Comparison of ENCODE assay signal across 21 cellular contexts in genomic region chr17:76748657-76749056, GRCh38. TPM values are rescaled to one million over a fixed set of nuclear protein-coding genes. Genes with fewer than 3 reads are reported as not detected.
DNase-seq lines count a peak whose midpoint lies in the region; ATAC-seq, FAIRE-seq and TF ChIP-seq lines count a peak whose summit lies in the region.
"Had no signal": no experiment of that assay in that cellular context is flagged by ENCODE, and none has a peak within 500 bp of the region (broad histone marks: within the 10 kb centered on the region; RNA-seq: fewer than 3 reads in every experiment).

No MANE protein-coding gene starts in this region.

- H3K4me1 Mint-ChIP-seq in natural killer cell = peaks cover 0 to 6% of the 10 kb centered on the region in 2 donors

- no peak for FAIRE-seq in HepG2 (lab: Jason Lieb, UNC)
- FAIRE-seq: D721Med, GM12892, GM18507, HTR-8/SVneo had no signal

- peaks cover 0 to 44% (median 13%) of the 10 kb centered on the region in 12 donors for H3K4me1 ChIP-seq in heart left ventricle
- H3K4me1 ChIP-seq in HepG2 (ENCODE audit: insufficient read depth, low read length) = no peaks in the 10 kb centered on the region
- no peaks in the 10 kb centered on the region for H3K4me1 ChIP-seq in right lobe of liver
- H3K4me1 ChIP-seq in right cardiac atrium (ENCODE audit: control insufficient read depth, insufficient read depth, low read length) = peaks cover 2% of the 10 kb centered on the region
- peaks cover 0 to 9% (median 2%) of the 10 kb centered on the region in 3 donors for H3K4me1 ChIP-seq in skeletal muscle tissue (ENCODE audit: control insufficient read depth in 3 of 3, insufficient read depth in 3 of 3, low read length in 3 of 3)
- H3K4me1 ChIP-seq: Caco-2, HAP-1 had no signal

- H2AFZ ChIP-seq in HepG2 (ENCODE audit: low read length) = no peak overlapping the region
- H2AFZ ChIP-seq: GM23248 had no signal

- no peaks in the 10 kb centered on the region for H3K9me3 Mint-ChIP-seq in natural killer cell
- H3K9me3 Mint-ChIP-seq: CD4-positive, alpha-beta T cell; IgD-negative memory B cell had no signal

- TF ChIP-seq CTCF in heart left ventricle (IDR thresholded peaks at IDR 0.05) = no peak
- TF ChIP-seq CTCF in HepG2 (CRISPR knock-in tag; IDR thresholded peaks at IDR 0.05) = no peak
- TF ChIP-seq CTCF in right lobe of liver (IDR thresholded peaks at IDR 0.05) = no peak
- TF ChIP-seq CTCF in natural killer cell (IDR thresholded peaks at IDR 0.05) = no peak

- H3K9ac ChIP-seq in HepG2 (ENCODE audit: insufficient read depth, low read depth, low read length) = no peak overlapping the region
- H3K9ac ChIP-seq in skeletal muscle tissue (ENCODE audit: low read depth in 1 of 3, low read length in 3 of 3) = no peak overlapping the region
- H3K9ac ChIP-seq: GM23248 had no signal

- H3K4me2 ChIP-seq in HepG2 (ENCODE audit: low read depth, low read length) = no peak overlapping the region

- intact Hi-C loops in heart left ventricle (cut with DNase I) (no loop called here), Right ventricle myocardium superior (cut with DNase I) (no loop called here), HepG2 (cut with micrococcal nuclease; ENCODE audit: unreplicated experiment) (no loop called here), right lobe of liver (cut with DNase I) (no loop called here), right cardiac atrium (cut with DNase I) (no loop called here), natural killer cell (cut with micrococcal nuclease) (no loop called here), left colon (cut with DNase I, micrococcal nuclease) (no loop called here)

- in situ Hi-C loops in HepG2 (cut with HindIII; ENCODE audit: extremely low pct_ligation_motif_present, low pct_unique_long_range_greater_than_20kb) = no loop called here

- H4K20me1 ChIP-seq in HepG2 (ENCODE audit: insufficient read depth, low read length) = no peaks in the 10 kb centered on the region

- peak overlapping the region in 11 of 12 donors; percentile 32 to 90 (median 80) for H3K27ac ChIP-seq in heart left ventricle
- H3K27ac ChIP-seq in HepG2 (ENCODE audit: extremely low read length, insufficient read depth, low read length) = no peak overlapping the region
- H3K27ac ChIP-seq in right lobe of liver = no peak overlapping the region
- H3K27ac ChIP-seq in right cardiac atrium (ENCODE audit: low read length) = peak overlapping the region; percentile 67
- peak overlapping the region; percentile 73 for H3K27ac ChIP-seq in skeletal muscle tissue (ENCODE audit: low read depth, low read length)
- H3K27ac ChIP-seq: C4-2B, GM23248 had no signal

- H3K27me3 ChIP-seq in heart left ventricle (no peaks in the 10 kb centered on the region), HepG2 (ENCODE audit: control insufficient read depth in 1 of 2, insufficient read depth in 2 of 2, low read length in 2 of 2) (no peaks in the 10 kb centered on the region), right lobe of liver (no peaks in the 10 kb centered on the region), right cardiac atrium (ENCODE audit: control insufficient read depth, insufficient read depth) (no peaks in the 10 kb centered on the region), skeletal muscle tissue (ENCODE audit: control insufficient read depth in 3 of 3, insufficient read depth in 3 of 3, low read length in 3 of 3) (no peaks in the 10 kb centered on the region)

- no peak overlapping the region for H3K27ac Mint-ChIP-seq in natural killer cell
- H3K27ac Mint-ChIP-seq: B cell; CD4-positive, alpha-beta T cell had no signal

- no peaks in the 10 kb centered on the region for H3K27me3 Mint-ChIP-seq in natural killer cell (ENCODE audit: low read depth in 2 of 2)
- H3K27me3 Mint-ChIP-seq: B cell; CD4-positive, alpha-beta T cell; IgD-negative memory B cell had no signal

- TF ChIP-seq RAD21 in HepG2 (CRISPR knock-in tag; IDR thresholded peaks at IDR 0.05) = no peak

- no TSS peak for BruUV-seq in HepG2 (replicated peaks; lab: Mats Ljungman, UMichigan)

- no peaks in the 10 kb centered on the region for H3K36me3 Mint-ChIP-seq in natural killer cell

- no peak for TF ChIP-seq EP300 in HepG2 (IDR thresholded peaks at IDR 0.05; ENCODE audit: low read depth in 2 of 2, low read length in 2 of 2)
- no peak for TF ChIP-seq EP300 in HepG2 (CRISPR knock-in tag; IDR thresholded peaks at IDR 0.05; ENCODE audit: borderline replicate concordance)

- TF ChIP-seq POLR2A in heart left ventricle (IDR thresholded peaks at IDR 0.05) (no peak), HepG2 (IDR thresholded peaks at IDR 0.05; ENCODE audit: insufficient read depth in 1 of 2, low read depth in 2 of 2, low read length in 2 of 2) (no peak), right lobe of liver (IDR thresholded peaks at IDR 0.05) (no peak)

- H3K4me3 ChIP-seq in heart left ventricle = no peak overlapping the region
- no peak overlapping the region for H3K4me3 ChIP-seq in HepG2 (replicated peaks in 1 of 3; ENCODE audit: insufficient read depth in 1 of 3, low read depth in 2 of 3, low read length in 3 of 3)
- H3K4me3 ChIP-seq in right lobe of liver = no peak overlapping the region
- H3K4me3 ChIP-seq in right cardiac atrium (ENCODE audit: low read length) = no peak overlapping the region
- H3K4me3 ChIP-seq in skeletal muscle tissue (ENCODE audit: low read length in 3 of 3) = no peak overlapping the region
- H3K4me3 ChIP-seq: GM23248, HAP-1 had no signal

- no peaks in the 10 kb centered on the region for H3K9me3 ChIP-seq in heart left ventricle
- no peaks in the 10 kb centered on the region for H3K9me3 ChIP-seq in HepG2 (ENCODE audit: low read length)
- no peaks in the 10 kb centered on the region for H3K9me3 ChIP-seq in right lobe of liver
- no peaks in the 10 kb centered on the region for H3K9me3 ChIP-seq in right cardiac atrium (ENCODE audit: control insufficient read depth, low read length)
- H3K9me3 ChIP-seq in skeletal muscle tissue (ENCODE audit: control insufficient read depth in 3 of 3, low read length in 3 of 3) = no peaks in the 10 kb centered on the region
- H3K9me3 ChIP-seq: Caco-2, HAP-1 had no signal

- POLR2A ChIA-PET in HepG2 (lab: Yijun Ruan, JAX) = no interaction called here

- H3K36me3 ChIP-seq in heart left ventricle (peaks cover 0 to 72% (median 52%) of the 10 kb centered on the region in 9 donors), HepG2 (replicated peaks in 1 of 2; ENCODE audit: control insufficient read depth in 1 of 2, insufficient read depth in 2 of 2, low read length in 2 of 2) (peaks cover 11 to 35% of the 10 kb centered on the region in 2 experiments), right lobe of liver (peaks cover 0 to 28% (median 4%) of the 10 kb centered on the region in 4 donors), skeletal muscle tissue (ENCODE audit: control insufficient read depth in 3 of 3, insufficient read depth in 3 of 3, low read length in 3 of 3) (peaks cover 13 to 35% (median 33%) of the 10 kb centered on the region in 3 donors)

- CTCF ChIA-PET in HepG2 (lab: Yijun Ruan, JAX; ENCODE audit: low intra/inter-chr PET ratio, low total read pairs) = no interaction called here

- no peaks in the 10 kb centered on the region for H3K79me2 ChIP-seq in HepG2 (ENCODE audit: insufficient read depth, low read length)

- no peak for ATAC-seq in heart left ventricle
- no peak for ATAC-seq in Right ventricle myocardium superior (ENCODE audit: poor library complexity)
- no peak for ATAC-seq in HepG2
- ATAC-seq in right lobe of liver = no peak
- ATAC-seq in right cardiac atrium = no peak
- ATAC-seq in natural killer cell = no peak
- no peak for ATAC-seq in left colon

- 89 to 93% (median 91%) methylated on average over 1 of the region's 1 CpG for WGBS in heart left ventricle, 4 donors
- 100% methylated on average over 1 of the region's 1 CpG for WGBS in HepG2 (ENCODE audit: low lambda C conversion rate)
- 100% methylated on average over 1 of the region's 1 CpG for WGBS in right lobe of liver (ENCODE audit: insufficient coverage, low coverage, low lambda C conversion rate, missing lambda C conversion rate)
- whole genome bisulfite sequencing in right cardiac atrium = 100% methylated on average over 1 of the region's 1 CpG

- no peak for DNase-seq in heart left ventricle
- no peak for DNase-seq in Right ventricle myocardium superior
- DNase-seq in HepG2 (ENCODE audit: low spot score) = no peak
- no peak for DNase-seq in right lobe of liver
- no peak for DNase-seq in right cardiac atrium
- DNase-seq in natural killer cell = no peak
- no peak for DNase-seq in left colon
- DNase-seq: Caco-2; CD4-positive, alpha-beta T cell; DMS79; GDM1; GM23248 had no signal

- no peak overlapping the region for H3K4me3 Mint-ChIP-seq in natural killer cell
- H3K4me3 Mint-ChIP-seq: B cell; CD4-positive, alpha-beta T cell; IgD-negative memory B cell had no signal

RNA-seq across cellular contexts. Expression of gene MFSD11, which starts 10.7 kb away (rescaled TPM):
- 10 to 100 TPM; 20.6 to 36.5 (median 27.9) TPM for total RNA-seq in heart left ventricle
- polyA plus RNA-seq in heart left ventricle = 10 to 100 TPM; 14.3 to 14.7 TPM
- total RNA-seq in Right ventricle myocardium superior = 23.3 TPM
- 19.4 and 36.3 TPM in 2 replicates for total RNA-seq in HepG2 (2016; rRNA removed; fragmentation: Illumina TruSeq; extraction: Trizol)
- 19.7 and 21.0 TPM in 2 replicates for total RNA-seq in HepG2 (2016; cell fraction: cytosol; rRNA removed; fragmentation: Illumina TruSeq; extraction: Trizol; ENCODE audit: low read depth)
- 17.3 and 35.0 TPM in 2 replicates for total RNA-seq in HepG2 (2016; cell fraction: insoluble cytoplasmic fraction; rRNA removed; fragmentation: Illumina TruSeq; extraction: Trizol)
- total RNA-seq in HepG2 (2016; cell fraction: membrane; rRNA removed; fragmentation: Illumina TruSeq; extraction: Trizol) = 17.5 and 20.2 TPM in 2 replicates
- 39.1 and 44.6 TPM in 2 replicates for total RNA-seq in HepG2 (2016; cell fraction: nucleus; rRNA removed; fragmentation: Illumina TruSeq; extraction: Trizol)
- 25.2 and 26.1 TPM in 2 replicates for polyA plus RNA-seq in HepG2 (2011; rRNA removed)
- 11.6 and 16.0 TPM in 2 replicates for polyA plus RNA-seq in HepG2 (2011; cell fraction: cytosol; rRNA removed)
- 59.2 and 64.8 TPM in 2 replicates for polyA plus RNA-seq in HepG2 (2011; cell fraction: nucleus; rRNA removed)
- polyA plus RNA-seq in HepG2 (2012) = 20.4 and 24.1 TPM in 2 replicates
- polyA plus RNA-seq in HepG2 (2016; cell fraction: cytosol; fragmentation: Illumina TruSeq; extraction: Trizol; ENCODE audit: low read depth) = 5.8 and 6.2 TPM in 2 replicates
- polyA plus RNA-seq in HepG2 (2016; cell fraction: insoluble cytoplasmic fraction; fragmentation: Illumina TruSeq; extraction: Trizol; ENCODE audit: low read depth) = 13.0 and 15.6 TPM in 2 replicates
- polyA plus RNA-seq in HepG2 (2016; cell fraction: membrane; fragmentation: Illumina TruSeq; extraction: Trizol; ENCODE audit: low read depth) = 9.2 and 11.8 TPM in 2 replicates
- polyA plus RNA-seq in HepG2 (2016; cell fraction: nucleus; fragmentation: Illumina TruSeq; extraction: Trizol; ENCODE audit: insufficient read depth, low read depth) = 60.1 and 68.2 TPM in 2 replicates
- polyA minus RNA-seq in HepG2 (2011; rRNA and poly(A)+ RNA removed; ENCODE audit: low replicate concordance) = 33.4 and 39.8 TPM in 2 replicates
- 12.8 and 16.1 TPM in 2 replicates for polyA minus RNA-seq in HepG2 (2011; cell fraction: cytosol; rRNA and poly(A)+ RNA removed)
- polyA minus RNA-seq in HepG2 (2011; cell fraction: nucleus; rRNA and poly(A)+ RNA removed) = 36.3 and 51.1 TPM in 2 replicates
- 10 to 100 TPM in 5 of 6 experiments, 1 to 10 TPM in 1; 8.5 to 16.3 (median 15.3) TPM for total RNA-seq in right lobe of liver
- total RNA-seq in right cardiac atrium = 10 to 100 TPM; 23.6 to 40.2 (median 31.5) TPM
- polyA plus RNA-seq in right cardiac atrium = 16.2 TPM
- 76.7 TPM for total RNA-seq in skeletal muscle tissue
- 10 to 100 TPM; 32.7 to 44.0 (median 33.9) TPM for total RNA-seq in natural killer cell
- 10 to 100 TPM; 39.1 to 43.0 TPM for total RNA-seq in left colon

RNA-seq across cellular contexts. Expression of gene SRSF2, which starts 11.5 kb away (rescaled TPM):
- 100 to 1,000 TPM in 3 of 9 donors, 10 to 100 TPM in 6; 67.0 to 155 (median 79.5) TPM for total RNA-seq in heart left ventricle
- polyA plus RNA-seq in heart left ventricle = 10 to 100 TPM; 69.1 to 88.6 TPM
- 61.2 TPM for total RNA-seq in Right ventricle myocardium superior
- 249 and 319 TPM in 2 replicates for total RNA-seq in HepG2 (2016; rRNA removed; fragmentation: Illumina TruSeq; extraction: Trizol)
- 103 and 114 TPM in 2 replicates for total RNA-seq in HepG2 (2016; cell fraction: cytosol; rRNA removed; fragmentation: Illumina TruSeq; extraction: Trizol; ENCODE audit: low read depth)
- total RNA-seq in HepG2 (2016; cell fraction: insoluble cytoplasmic fraction; rRNA removed; fragmentation: Illumina TruSeq; extraction: Trizol) = 260 and 312 TPM in 2 replicates
- 135 and 140 TPM in 2 replicates for total RNA-seq in HepG2 (2016; cell fraction: membrane; rRNA removed; fragmentation: Illumina TruSeq; extraction: Trizol)
- total RNA-seq in HepG2 (2016; cell fraction: nucleus; rRNA removed; fragmentation: Illumina TruSeq; extraction: Trizol) = 349 and 418 TPM in 2 replicates
- 306 and 308 TPM in 2 replicates for polyA plus RNA-seq in HepG2 (2011; rRNA removed)
- 103 and 169 TPM in 2 replicates for polyA plus RNA-seq in HepG2 (2011; cell fraction: cytosol; rRNA removed)
- 1,720 and 2,373 TPM in 2 replicates for polyA plus RNA-seq in HepG2 (2011; cell fraction: nucleus; rRNA removed)
- 214 and 282 TPM in 2 replicates for polyA plus RNA-seq in HepG2 (2012)
- 77.5 and 85.0 TPM in 2 replicates for polyA plus RNA-seq in HepG2 (2016; cell fraction: cytosol; fragmentation: Illumina TruSeq; extraction: Trizol; ENCODE audit: low read depth)
- polyA plus RNA-seq in HepG2 (2016; cell fraction: insoluble cytoplasmic fraction; fragmentation: Illumina TruSeq; extraction: Trizol; ENCODE audit: low read depth) = 376 and 395 TPM in 2 replicates
- 116 and 123 TPM in 2 replicates for polyA plus RNA-seq in HepG2 (2016; cell fraction: membrane; fragmentation: Illumina TruSeq; extraction: Trizol; ENCODE audit: low read depth)
- 776 and 819 TPM in 2 replicates for polyA plus RNA-seq in HepG2 (2016; cell fraction: nucleus; fragmentation: Illumina TruSeq; extraction: Trizol; ENCODE audit: insufficient read depth, low read depth)
- polyA minus RNA-seq in HepG2 (2011; rRNA and poly(A)+ RNA removed; ENCODE audit: low replicate concordance) = 243 and 377 TPM in 2 replicates
- 59.7 and 82.4 TPM in 2 replicates for polyA minus RNA-seq in HepG2 (2011; cell fraction: cytosol; rRNA and poly(A)+ RNA removed)
- polyA minus RNA-seq in HepG2 (2011; cell fraction: nucleus; rRNA and poly(A)+ RNA removed) = 526 and 551 TPM in 2 replicates
- 100 to 1,000 TPM in 1 of 6 experiments, 10 to 100 TPM in 5; 62.4 to 106 (median 86.0) TPM for total RNA-seq in right lobe of liver
- 100 to 1,000 TPM in 1 of 4 donors, 10 to 100 TPM in 3; 79.0 to 113 (median 91.3) TPM for total RNA-seq in right cardiac atrium
- 82.5 TPM for polyA plus RNA-seq in right cardiac atrium
- 52.2 TPM for total RNA-seq in skeletal muscle tissue
- 100 to 1,000 TPM; 402 to 548 (median 503) TPM for total RNA-seq in natural killer cell
- 100 to 1,000 TPM; 138 to 156 TPM for total RNA-seq in left colon

RNA-seq across cellular contexts. Expression of gene METTL23, which starts 22.0 kb away (rescaled TPM):
- total RNA-seq in heart left ventricle = 10 to 100 TPM; 22.1 to 33.7 (median 24.0) TPM
- 10 to 100 TPM; 23.8 to 26.4 TPM for polyA plus RNA-seq in heart left ventricle
- total RNA-seq in Right ventricle myocardium superior = 19.0 TPM
- 39.7 and 39.9 TPM in 2 replicates for total RNA-seq in HepG2 (2016; rRNA removed; fragmentation: Illumina TruSeq; extraction: Trizol)
- total RNA-seq in HepG2 (2016; cell fraction: cytosol; rRNA removed; fragmentation: Illumina TruSeq; extraction: Trizol; ENCODE audit: low read depth) = 13.8 and 15.1 TPM in 2 replicates
- 40.1 and 40.8 TPM in 2 replicates for total RNA-seq in HepG2 (2016; cell fraction: insoluble cytoplasmic fraction; rRNA removed; fragmentation: Illumina TruSeq; extraction: Trizol)
- 23.4 and 26.9 TPM in 2 replicates for total RNA-seq in HepG2 (2016; cell fraction: membrane; rRNA removed; fragmentation: Illumina TruSeq; extraction: Trizol)
- total RNA-seq in HepG2 (2016; cell fraction: nucleus; rRNA removed; fragmentation: Illumina TruSeq; extraction: Trizol) = 28.8 and 32.4 TPM in 2 replicates
- polyA plus RNA-seq in HepG2 (2011; rRNA removed) = 85.4 and 104 TPM in 2 replicates
- 54.2 and 65.9 TPM in 2 replicates for polyA plus RNA-seq in HepG2 (2011; cell fraction: cytosol; rRNA removed)
- polyA plus RNA-seq in HepG2 (2011; cell fraction: nucleus; rRNA removed) = 68.9 and 70.3 TPM in 2 replicates
- polyA plus RNA-seq in HepG2 (2012) = 49.3 and 49.6 TPM in 2 replicates
- 16.6 and 18.6 TPM in 2 replicates for polyA plus RNA-seq in HepG2 (2016; cell fraction: cytosol; fragmentation: Illumina TruSeq; extraction: Trizol; ENCODE audit: low read depth)
- 45.5 and 51.2 TPM in 2 replicates for polyA plus RNA-seq in HepG2 (2016; cell fraction: insoluble cytoplasmic fraction; fragmentation: Illumina TruSeq; extraction: Trizol; ENCODE audit: low read depth)
- 22.2 and 23.6 TPM in 2 replicates for polyA plus RNA-seq in HepG2 (2016; cell fraction: membrane; fragmentation: Illumina TruSeq; extraction: Trizol; ENCODE audit: low read depth)
- polyA plus RNA-seq in HepG2 (2016; cell fraction: nucleus; fragmentation: Illumina TruSeq; extraction: Trizol; ENCODE audit: insufficient read depth, low read depth) = 60.8 and 67.8 TPM in 2 replicates
- polyA minus RNA-seq in HepG2 (2011; rRNA and poly(A)+ RNA removed; ENCODE audit: low replicate concordance) = 23.4 and 37.2 TPM in 2 replicates
- polyA minus RNA-seq in HepG2 (2011; cell fraction: cytosol; rRNA and poly(A)+ RNA removed) = 17.2 and 17.6 TPM in 2 replicates
- polyA minus RNA-seq in HepG2 (2011; cell fraction: nucleus; rRNA and poly(A)+ RNA removed) = 17.6 and 22.6 TPM in 2 replicates
- 10 to 100 TPM; 16.0 to 25.0 (median 18.7) TPM for total RNA-seq in right lobe of liver
- 10 to 100 TPM; 24.1 to 28.5 (median 25.6) TPM for total RNA-seq in right cardiac atrium
- 32.5 TPM for polyA plus RNA-seq in right cardiac atrium
- 19.3 TPM for total RNA-seq in skeletal muscle tissue
- 10 to 100 TPM; 31.9 to 57.7 (median 34.2) TPM for total RNA-seq in natural killer cell
- total RNA-seq in left colon = 10 to 100 TPM; 23.4 to 25.0 TPM

RNA-seq across cellular contexts. Expression of gene JMJD6, which starts 22.3 kb away (rescaled TPM):
- 10 to 100 TPM; 32.4 to 67.0 (median 39.1) TPM for total RNA-seq in heart left ventricle
- 10 to 100 TPM; 30.1 to 75.6 TPM for polyA plus RNA-seq in heart left ventricle
- 63.1 TPM for total RNA-seq in Right ventricle myocardium superior
- 41.0 and 49.1 TPM in 2 replicates for total RNA-seq in HepG2 (2016; rRNA removed; fragmentation: Illumina TruSeq; extraction: Trizol)
- total RNA-seq in HepG2 (2016; cell fraction: cytosol; rRNA removed; fragmentation: Illumina TruSeq; extraction: Trizol; ENCODE audit: low read depth) = 9.7 and 10.0 TPM in 2 replicates
- 41.7 and 48.0 TPM in 2 replicates for total RNA-seq in HepG2 (2016; cell fraction: insoluble cytoplasmic fraction; rRNA removed; fragmentation: Illumina TruSeq; extraction: Trizol)
- total RNA-seq in HepG2 (2016; cell fraction: membrane; rRNA removed; fragmentation: Illumina TruSeq; extraction: Trizol) = 15.3 and 17.9 TPM in 2 replicates
- total RNA-seq in HepG2 (2016; cell fraction: nucleus; rRNA removed; fragmentation: Illumina TruSeq; extraction: Trizol) = 24.8 and 26.0 TPM in 2 replicates
- 33.6 and 36.0 TPM in 2 replicates for polyA plus RNA-seq in HepG2 (2011; rRNA removed)
- 25.2 and 31.5 TPM in 2 replicates for polyA plus RNA-seq in HepG2 (2011; cell fraction: cytosol; rRNA removed)
- polyA plus RNA-seq in HepG2 (2011; cell fraction: nucleus; rRNA removed) = 43.8 and 48.7 TPM in 2 replicates
- polyA plus RNA-seq in HepG2 (2012) = 37.4 and 57.9 TPM in 2 replicates
- polyA plus RNA-seq in HepG2 (2016; cell fraction: cytosol; fragmentation: Illumina TruSeq; extraction: Trizol; ENCODE audit: low read depth) = 7.4 and 7.7 TPM in 2 replicates
- polyA plus RNA-seq in HepG2 (2016; cell fraction: insoluble cytoplasmic fraction; fragmentation: Illumina TruSeq; extraction: Trizol; ENCODE audit: low read depth) = 47.9 and 48.6 TPM in 2 replicates
- polyA plus RNA-seq in HepG2 (2016; cell fraction: membrane; fragmentation: Illumina TruSeq; extraction: Trizol; ENCODE audit: low read depth) = 11.8 and 11.9 TPM in 2 replicates
- polyA plus RNA-seq in HepG2 (2016; cell fraction: nucleus; fragmentation: Illumina TruSeq; extraction: Trizol; ENCODE audit: insufficient read depth, low read depth) = 37.6 and 45.3 TPM in 2 replicates
- polyA minus RNA-seq in HepG2 (2011; rRNA and poly(A)+ RNA removed; ENCODE audit: low replicate concordance) = 14.9 and 21.3 TPM in 2 replicates
- polyA minus RNA-seq in HepG2 (2011; cell fraction: cytosol; rRNA and poly(A)+ RNA removed) = 13.4 and 16.7 TPM in 2 replicates
- 10.3 and 15.4 TPM in 2 replicates for polyA minus RNA-seq in HepG2 (2011; cell fraction: nucleus; rRNA and poly(A)+ RNA removed)
- total RNA-seq in right lobe of liver = 10 to 100 TPM in 5 of 6 experiments, 1 to 10 TPM in 1; 10.0 to 15.8 (median 11.1) TPM
- total RNA-seq in right cardiac atrium = 10 to 100 TPM; 44.7 to 58.8 (median 57.2) TPM
- 36.7 TPM for polyA plus RNA-seq in right cardiac atrium
- total RNA-seq in skeletal muscle tissue = 6.8 TPM
- total RNA-seq in natural killer cell = 100 to 1,000 TPM; 169 to 257 (median 195) TPM
- total RNA-seq in left colon = 10 to 100 TPM; 27.2 to 31.3 TPM

RNA-seq across cellular contexts. Expression of gene MXRA7, which starts 37.9 kb away (rescaled TPM):
- total RNA-seq in heart left ventricle (100 to 1,000 TPM; 270 to 539 (median 466) TPM), Right ventricle myocardium superior (336 TPM), HepG2 (2016; rRNA removed; fragmentation: Illumina TruSeq; extraction: Trizol) (28.0 and 44.8 TPM in 2 replicates), right lobe of liver (10 to 100 TPM in 5 of 6 experiments, 1 to 10 TPM in 1; 7.7 to 25.4 (median 15.3) TPM), right cardiac atrium (100 to 1,000 TPM; 461 to 558 (median 512) TPM), skeletal muscle tissue (75.7 TPM), natural killer cell (10 to 100 TPM; 31.6 to 47.6 (median 46.5) TPM), left colon (10 to 100 TPM; 12.0 to 37.2 TPM)
- polyA plus RNA-seq in heart left ventricle (100 to 1,000 TPM; 240 to 245 TPM), HepG2 (2011; rRNA removed) (112 and 139 TPM in 2 replicates), right cardiac atrium (473 TPM)
- total RNA-seq in HepG2 (2016; cell fraction: cytosol; rRNA removed; fragmentation: Illumina TruSeq; extraction: Trizol; ENCODE audit: low read depth) = 22.8 and 24.5 TPM in 2 replicates
- total RNA-seq in HepG2 (2016; cell fraction: insoluble cytoplasmic fraction; rRNA removed; fragmentation: Illumina TruSeq; extraction: Trizol) = 30.0 and 44.9 TPM in 2 replicates
- 51.0 and 58.7 TPM in 2 replicates for total RNA-seq in HepG2 (2016; cell fraction: membrane; rRNA removed; fragmentation: Illumina TruSeq; extraction: Trizol)
- 30.0 and 37.9 TPM in 2 replicates for total RNA-seq in HepG2 (2016; cell fraction: nucleus; rRNA removed; fragmentation: Illumina TruSeq; extraction: Trizol)
- polyA plus RNA-seq in HepG2 (2011; cell fraction: cytosol; rRNA removed) = 75.0 and 131 TPM in 2 replicates
- polyA plus RNA-seq in HepG2 (2011; cell fraction: nucleus; rRNA removed) = 36.3 and 45.0 TPM in 2 replicates
- polyA plus RNA-seq in HepG2 (2012) = 131 and 138 TPM in 2 replicates
- polyA plus RNA-seq in HepG2 (2016; cell fraction: cytosol; fragmentation: Illumina TruSeq; extraction: Trizol; ENCODE audit: low read depth) = 36.6 and 41.1 TPM in 2 replicates
- 37.7 and 42.0 TPM in 2 replicates for polyA plus RNA-seq in HepG2 (2016; cell fraction: insoluble cytoplasmic fraction; fragmentation: Illumina TruSeq; extraction: Trizol; ENCODE audit: low read depth)
- polyA plus RNA-seq in HepG2 (2016; cell fraction: membrane; fragmentation: Illumina TruSeq; extraction: Trizol; ENCODE audit: low read depth) = 56.2 and 59.4 TPM in 2 replicates
- 59.5 and 60.5 TPM in 2 replicates for polyA plus RNA-seq in HepG2 (2016; cell fraction: nucleus; fragmentation: Illumina TruSeq; extraction: Trizol; ENCODE audit: insufficient read depth, low read depth)
- 21.9 and 76.0 TPM in 2 replicates for polyA minus RNA-seq in HepG2 (2011; rRNA and poly(A)+ RNA removed; ENCODE audit: low replicate concordance)
- 38.4 and 70.8 TPM in 2 replicates for polyA minus RNA-seq in HepG2 (2011; cell fraction: cytosol; rRNA and poly(A)+ RNA removed)
- polyA minus RNA-seq in HepG2 (2011; cell fraction: nucleus; rRNA and poly(A)+ RNA removed) = 18.8 and 29.5 TPM in 2 replicates

Comparison
In these comparisons a context has a peak if more than half of its experiments do, and no peak if none do; other contexts are left out.
1. H3K27ac ChIP-seq: peak in heart left ventricle (11 of 12), right cardiac atrium (single experiment) and skeletal muscle tissue (single experiment); none in HepG2 (single experiment) and right lobe of liver (0 of 3).